ENCODE assay signal across 25 cellular contexts in genomic region chr2:95391641-95392310, GRCh38. TPM values are rescaled to one million over a fixed set of nuclear protein-coding genes. Genes with fewer than 3 reads are reported as not detected.
A peak's percentile ranks its signal among the peaks of the same experiment; 100 is the strongest.
DNase-seq lines count a peak whose midpoint lies in the region; ATAC-seq and TF ChIP-seq lines count a peak whose summit lies in the region.
"Had no signal": no experiment of that assay in that cellular context is flagged by ENCODE, and none has a peak within 500 bp of the region (broad histone marks: within the 10 kb centered on the region; RNA-seq: fewer than 3 reads in every experiment).

No MANE protein-coding gene starts in this region.

- peaks cover 28% of the 10 kb centered on the region for H3K4me1 ChIP-seq in left ventricle myocardium inferior
- H3K4me1 ChIP-seq in CD8-positive, alpha-beta T cell (ENCODE audit: insufficient read depth, low read length): no peaks in the 10 kb centered on the region

- no peak overlapping the region for H3K4me3 ChIP-seq in left ventricle myocardium inferior
- H3K4me3 ChIP-seq in coronary artery: no peak overlapping the region
- H3K4me3 ChIP-seq in CD8-positive, alpha-beta T cell (ENCODE audit: low read depth, low read length): no peak overlapping the region
- H3K4me3 ChIP-seq: GM23338, tibial artery had no signal

- ATAC-seq in Right ventricle myocardium superior (ENCODE audit: poor library complexity) (peak; percentile 45), HG03095 (IDR thresholded peaks at IDR 0.05; ENCODE audit: unreplicated experiment) (no peak)
- ATAC-seq in CD8-positive, alpha-beta T cell: no peak
- ATAC-seq: activated CD4-positive, CD25-positive, alpha-beta regulatory T cell treated with anti-CD3 and anti-CD28 coated beads, Interleukin-2, amount 50 U/mL, for 24 hours; activated CD8-positive, alpha-beta T cell treated with anti-CD3 and anti-CD28 coated beads for 36 hours had no signal

- no peaks in the 10 kb centered on the region for H3K36me3 Mint-ChIP-seq in CD8-positive, alpha-beta T cell

- H3K36me3 ChIP-seq in left ventricle myocardium inferior: no peaks in the 10 kb centered on the region
- H3K36me3 ChIP-seq in CD8-positive, alpha-beta T cell (ENCODE audit: insufficient read depth, low read length): no peaks in the 10 kb centered on the region
- H3K36me3 ChIP-seq: neutrophil, tibial artery had no signal

- TF ChIP-seq CTCF in left ventricle myocardium inferior (IDR thresholded peaks at IDR 0.05; ENCODE audit: borderline replicate concordance) (no peak), coronary artery (IDR thresholded peaks at IDR 0.05) (no peak)
- no peak for TF ChIP-seq CTCF in CD8-positive, alpha-beta T cell (IDR thresholded peaks at IDR 0.05)

- H3K27me3 ChIP-seq in left ventricle myocardium inferior (ENCODE audit: low read depth): peaks cover 7% of the 10 kb centered on the region
- H3K27me3 ChIP-seq in CD8-positive, alpha-beta T cell (ENCODE audit: insufficient read depth, low read length): no peaks in the 10 kb centered on the region
- H3K27me3 ChIP-seq: neutrophil had no signal

- peaks cover 9% of the 10 kb centered on the region for H3K27me3 Mint-ChIP-seq in CD8-positive, alpha-beta T cell (ENCODE audit: low read depth)

- H3K9me3 ChIP-seq in left ventricle myocardium inferior (replicated peaks): no peaks in the 10 kb centered on the region
- H3K9me3 ChIP-seq in CD8-positive, alpha-beta T cell (ENCODE audit: low read length): no peaks in the 10 kb centered on the region
- H3K9me3 ChIP-seq: Caco-2, neutrophil, tibial artery had no signal

- POLR2A ChIA-PET in CD8-positive, alpha-beta T cell (lab: Charles Lee): interaction anchor here (1.1 kb wide), 1 partner anchor 12 kb away, joined by 3 read pairs; no protein-coding TSS in a partner anchor

- no peak overlapping the region for H3K4me3 Mint-ChIP-seq in CD8-positive, alpha-beta T cell
- H3K4me3 Mint-ChIP-seq: activated CD8-positive, alpha-beta T cell treated with anti-CD3 and anti-CD28 coated beads for 36 hours; dendritic cell treated with granulocyte-macrophage colony-stimulating factor and Interleukin-4, amounts not matched to agents 40 ng/mL and 50 ng/mL, for 4 days; GM23338 had no signal

- DNase-seq in Right ventricle myocardium superior (no peak), left ventricle myocardium inferior (no peak), coronary artery (ENCODE audit: low spot score) (peak; percentile 55), mucosa of gallbladder (ENCODE audit: low spot score) (peak; percentile 59), amygdala (lab: John Stamatoyannopoulos, UW) (no peak), HK-2 (ENCODE audit: unreplicated experiment) (no peak)
- DNase-seq in CD8-positive, alpha-beta T cell: no peak
- DNase-seq: activated CD8-positive, alpha-beta T cell treated with anti-CD3 and anti-CD28 coated beads for 36 hours; activated gamma-delta T cell treated with Interleukin-2 at 50 U/mL for 16 hours; activated T-cell treated with anti-CD3 and anti-CD28 coated beads, Interleukin-2, amount 50 U/mL, for 1 hour; Caco-2; glutamatergic neuron; IMR-90; NCI-H1436 treated with DMSO at 0.1 percent for 48 hours; NCI-H2171 treated with DMSO at 0.1 percent for 48 hours; NCI-H69; SIG-M5; stimulated activated CD4-positive, alpha-beta T cell treated with anti-CD3 and anti-CD28 coated beads, Interleukin-4, amount 100 ng/mL, for 24 hours; stimulated activated naive CD4-positive, alpha-beta T cell treated with Interleukin-2 at 50 U/mL for 16 hours had no signal

- H3K27ac Mint-ChIP-seq in CD8-positive, alpha-beta T cell: no peak overlapping the region
- H3K27ac Mint-ChIP-seq: activated CD8-positive, alpha-beta T cell treated with anti-CD3 and anti-CD28 coated beads for 36 hours; dendritic cell treated with granulocyte-macrophage colony-stimulating factor and Interleukin-4, amounts not matched to agents 40 ng/mL and 50 ng/mL, for 4 days; GM23338 had no signal

- intact Hi-C loops in Right ventricle myocardium superior (cut with DNase I): no loop called here
- intact Hi-C loops in left ventricle myocardium inferior (cut with micrococcal nuclease): no loop called here
- intact Hi-C loops in CD8-positive, alpha-beta T cell (cut with DNase I, micrococcal nuclease): no loop called here

- CTCF ChIA-PET in CD8-positive, alpha-beta T cell (lab: Charles Lee): no interaction called here

- no peak overlapping the region for H3K27ac ChIP-seq in left ventricle myocardium inferior (replicated peaks)
- no peak overlapping the region for H3K27ac ChIP-seq in coronary artery
- no peak overlapping the region for H3K27ac ChIP-seq in CD8-positive, alpha-beta T cell (ENCODE audit: low read depth, low read length)
- H3K27ac ChIP-seq: neutrophil, tibial artery had no signal

- H3K9me3 Mint-ChIP-seq in CD8-positive, alpha-beta T cell: no peaks in the 10 kb centered on the region
- H3K9me3 Mint-ChIP-seq: activated CD8-positive, alpha-beta T cell treated with anti-CD3 and anti-CD28 coated beads for 36 hours; dendritic cell treated with granulocyte-macrophage colony-stimulating factor and Interleukin-4, amounts not matched to agents 40 ng/mL and 50 ng/mL, for 4 days had no signal

- no peaks in the 10 kb centered on the region for H3K4me1 Mint-ChIP-seq in CD8-positive, alpha-beta T cell (ENCODE audit: low read depth)
- H3K4me1 Mint-ChIP-seq: GM23338 had no signal

RNA-seq across cellular contexts. Expression of gene FAHD2A, which starts 10.7 kb away (rescaled TPM):
- total RNA-seq in Right ventricle myocardium superior (39.9 TPM), left ventricle myocardium inferior (32.4 TPM), mucosa of gallbladder (47.4 TPM)
- total RNA-seq in CD8-positive, alpha-beta T cell: 10 to 100 TPM; 25.5 to 26.3 TPM

Comparison
In these comparisons a context has a peak if more than half of its experiments do, and no peak if none do; other contexts are left out.
1. DNase-seq: peak in coronary artery (single experiment) and mucosa of gallbladder (single experiment); none in Right ventricle myocardium superior (single experiment), left ventricle myocardium inferior (single experiment), amygdala (0 of 56), CD8-positive, alpha-beta T cell (0 of 7) and HK-2 (single experiment).